8 cellular contexts compared by ENCODE assay signal in genomic region chr1:178055093-178055492, GRCh38. TPM values are rescaled to one million over a fixed set of nuclear protein-coding genes. Genes with fewer than 3 reads are reported as not detected.
A peak's percentile ranks its signal among the peaks of the same experiment; 100 is the strongest.
DNase-seq lines count a peak whose midpoint lies in the region; ATAC-seq and TF ChIP-seq lines count a peak whose summit lies in the region.

No MANE protein-coding gene starts in this region.

- H3K27me3 ChIP-seq in A673 (replicated peaks; ENCODE audit: insufficient read depth, low read depth, low read length, poor library complexity) (no peaks in the 10 kb centered on the region), hepatocyte (no peaks in the 10 kb centered on the region)

- H3K4me3 ChIP-seq in A673 (ENCODE audit: low read depth, low read length, poor library complexity, severe bottlenecking) (no peak overlapping the region), hepatocyte (no peak overlapping the region)

- no peaks in the 10 kb centered on the region for H3K9me2 ChIP-seq in hepatocyte (replicated peaks; ENCODE audit: insufficient read depth)

- 0 out of 2 replicates have a peak, but pooled peaks have one; percentile 24 for TF ChIP-seq CTCF in A673 (conservative IDR thresholded peaks at IDR 0.05; ENCODE audit: low read depth, low read length)
- TF ChIP-seq CTCF in hepatocyte (IDR thresholded peaks at IDR 0.05; ENCODE audit: poor library complexity) = peak; percentile 19

- H3K27ac ChIP-seq in A673 (ENCODE audit: low read depth, low read length, poor library complexity, severe bottlenecking) = no peak overlapping the region
- H3K27ac ChIP-seq in hepatocyte = no peak overlapping the region

- no peak overlapping the region for H3K4me2 ChIP-seq in hepatocyte

- intact Hi-C loops in A673 (cut with micrococcal nuclease; ENCODE audit: unreplicated experiment) = no loop called here

- no peaks in the 10 kb centered on the region for H3K79me2 ChIP-seq in hepatocyte

- no peaks in the 10 kb centered on the region for H3K36me3 ChIP-seq in A673 (ENCODE audit: insufficient read depth, low read length, poor library complexity, severe bottlenecking)
- no peaks in the 10 kb centered on the region for H3K36me3 ChIP-seq in hepatocyte (replicated peaks; ENCODE audit: insufficient read depth, low read depth)

- H2AFZ ChIP-seq in hepatocyte = no peak overlapping the region

- POLR2A ChIA-PET in A673 (lab: Charles Lee; ENCODE audit: low non-redundant PET) = no interaction called here

- CTCF ChIA-PET in A673 (lab: Charles Lee) = no interaction called here

- no peak for DNase-seq in A673 (ENCODE audit: low spot score)
- DNase-seq in H4 (ENCODE audit: low spot score) = peak; percentile 56
- DNase-seq in SK-N-DZ (ENCODE audit: low spot score) = peak; percentile 37
- DNase-seq in hepatocyte (ENCODE audit: low spot score) = no peak
- DNase-seq in retina = no peak
- DNase-seq in stimulated activated CD4-positive, alpha-beta T cell treated with anti-CD3 and anti-CD28 coated beads, Interleukin-15, amount 100 ng/mL, for 24 hours = no peak

- no TSS peak for BruUV-seq in A673 (replicated peaks; lab: Mats Ljungman, UMichigan)

- ATAC-seq in GM18498 (IDR thresholded peaks at IDR 0.05; ENCODE audit: unreplicated experiment) (no peak), GM19397 (IDR thresholded peaks at IDR 0.05; ENCODE audit: unreplicated experiment) (no peak)

- no peaks in the 10 kb centered on the region for H3K9me3 ChIP-seq in A673 (ENCODE audit: low read depth, low read length, poor library complexity, severe bottlenecking)
- no peaks in the 10 kb centered on the region for H3K9me3 ChIP-seq in hepatocyte (ENCODE audit: low read depth)

- no peaks in the 10 kb centered on the region for H4K20me1 ChIP-seq in hepatocyte (ENCODE audit: insufficient read depth, poor library complexity, severe bottlenecking)

- WGBS in hepatocyte (ENCODE audit: low lambda C conversion rate, missing lambda C conversion rate) = 48% methylated on average over 5 of the region's 5 CpGs

- H3K4me1 ChIP-seq in A673 (ENCODE audit: insufficient read depth, low read length, poor library complexity, severe bottlenecking) = peaks cover 47% of the 10 kb centered on the region
- peaks cover 21% of the 10 kb centered on the region for H3K4me1 ChIP-seq in hepatocyte (ENCODE audit: insufficient read depth)

RNA-seq across cellular contexts. Expression of gene RASAL2, which starts 38.8 kb away (rescaled TPM):
- total RNA-seq in A673 (2021) = 8.2 and 8.3 TPM in 2 replicates
- 3.6 and 5.3 TPM in 2 replicates for total RNA-seq in H4 (2014; rRNA removed; shearing (Covaris generic))
- 5.2 and 6.4 TPM in 2 replicates for polyA plus RNA-seq in SK-N-DZ (2014; cell fraction: cytosol; rRNA removed)
- polyA plus RNA-seq in SK-N-DZ (2014; cell fraction: nucleus; rRNA removed) = 10.4 and 14.1 TPM in 2 replicates
- total RNA-seq in hepatocyte = 23.8 and 24.0 TPM in 2 replicates
- 8.7 and 14.5 TPM in 2 replicates for polyA plus RNA-seq in hepatocyte

Comparison
In these comparisons a context has a peak if more than half of its experiments do, and no peak if none do; other contexts are left out.
1. DNase-seq: peak in H4 (single experiment) and SK-N-DZ (single experiment); none in A673 (single experiment), hepatocyte (single experiment), retina (single experiment) and stimulated activated CD4-positive, alpha-beta T cell treated with anti-CD3 and anti-CD28 coated beads, Interleukin-15, amount 100 ng/mL, for 24 hours (single experiment).